ENCODE assay signal across 1 cellular context in genomic region chr2:238915196-238915595, GRCh38.
TF ChIP-seq lines count a peak whose summit lies in the region.

No MANE protein-coding gene starts in this region.

TF ChIP-seq in HCT116, 20 proteins besides CTCF, POLR2A, EP300 and RAD21 (continued from another document):
- TF ChIP-seq CEBPB (IDR thresholded peaks at IDR 0.05; ENCODE audit: low read depth) (no peak), EZH2phosphoT487 (IDR thresholded peaks at IDR 0.05; ENCODE audit: borderline replicate concordance) (no peak), ELF1 (IDR thresholded peaks at IDR 0.05; ENCODE audit: borderline replicate concordance, low read depth) (no peak), SP1 (IDR thresholded peaks at IDR 0.05; ENCODE audit: low read depth) (no peak), EZH2 (IDR thresholded peaks at IDR 0.05) (no peak), SRF (IDR thresholded peaks at IDR 0.05; ENCODE audit: low read depth) (no peak), SIN3A (IDR thresholded peaks at IDR 0.05; ENCODE audit: low read depth) (no peak), YY1 (IDR thresholded peaks at IDR 0.05; ENCODE audit: extremely low read depth, insufficient replicate concordance, low read depth, low read length) (no peak)
- TF ChIP-seq, protein P1, sequence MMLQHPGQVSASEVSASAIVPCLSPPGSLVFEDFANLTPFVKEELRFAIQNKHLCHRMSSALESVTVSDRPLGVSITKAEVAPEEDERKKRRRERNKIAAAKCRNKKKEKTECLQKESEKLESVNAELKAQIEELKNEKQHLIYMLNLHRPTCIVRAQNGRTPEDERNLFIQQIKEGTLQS (IDR thresholded peaks at IDR 0.05), result no peak
